Comparison of ENCODE assay signal across 10 cellular contexts in genomic region chr17:77312786-77313599, GRCh38.
A peak's percentile ranks its signal among the peaks of the same experiment; 100 is the strongest.
DNase-seq lines count a peak whose midpoint lies in the region; ATAC-seq lines count a peak whose summit lies in the region.
"Had no signal": no experiment of that assay in that cellular context is flagged by ENCODE, and none has a peak within 500 bp of the region (broad histone marks: within the 10 kb centered on the region; RNA-seq: fewer than 3 reads in every experiment).

No MANE protein-coding gene starts in this region.

- no peak overlapping the region for H3K4me3 ChIP-seq in skeletal muscle satellite cell (ENCODE audit: low read length)

- no peaks in the 10 kb centered on the region for H3K27me3 ChIP-seq in skeletal muscle satellite cell (ENCODE audit: control insufficient read depth, insufficient read depth, low read length)

- DNase-seq in EH (ENCODE audit: low read depth) = peak; percentile 94
- DNase-seq in astrocyte of the hippocampus (ENCODE audit: low read depth, low spot score) = peak; percentile 95
- DNase-seq in iris pigment epithelial cell (ENCODE audit: low read depth) = peak; percentile 69
- no peak for DNase-seq in activated CD8-positive, alpha-beta memory T cell treated with anti-CD3 and anti-CD28 coated beads, Interleukin-2, amount 50 U/mL, for 4 hours
- no peak for DNase-seq in SKM-1 treated with dmso at 0.1 percent for 144 hours (lab: John Stamatoyannopoulos, UW; ENCODE audit: unreplicated experiment)
- DNase-seq: activated naive CD8-positive, alpha-beta T cell treated with anti-CD3 and anti-CD28 coated beads, Interleukin-2, amount 50 U/mL, for 24 hours; PC-3 had no signal

- peaks cover 48% of the 10 kb centered on the region for H3K4me1 ChIP-seq in skeletal muscle satellite cell (ENCODE audit: control insufficient read depth, insufficient read depth, low read length)

- ATAC-seq in GM21390 (IDR thresholded peaks at IDR 0.05; ENCODE audit: unreplicated experiment) (no peak), HG02763 (IDR thresholded peaks at IDR 0.05; ENCODE audit: unreplicated experiment) (no peak)
- ATAC-seq: activated naive CD8-positive, alpha-beta T cell treated with anti-CD3 and anti-CD28 coated beads, Interleukin-2, amount 50 U/mL, for 24 hours; PC-3 had no signal

- peak overlapping the region; percentile 39 for H3K4me2 ChIP-seq in skeletal muscle satellite cell (ENCODE audit: low read length)

- H3K36me3 ChIP-seq in skeletal muscle satellite cell (ENCODE audit: insufficient read depth, low read length) = peaks cover 12% of the 10 kb centered on the region

- no peak overlapping the region for H3K9ac ChIP-seq in skeletal muscle satellite cell (ENCODE audit: low read depth, low read length)

- no peaks in the 10 kb centered on the region for H3K9me3 ChIP-seq in skeletal muscle satellite cell (replicated peaks; ENCODE audit: low read length)

Comparison
In these comparisons a context has a peak if more than half of its experiments do, and no peak if none do; other contexts are left out.
1. DNase-seq: peak in EH (single experiment), astrocyte of the hippocampus (single experiment) and iris pigment epithelial cell (single experiment); none in activated CD8-positive, alpha-beta memory T cell treated with anti-CD3 and anti-CD28 coated beads, Interleukin-2, amount 50 U/mL, for 4 hours (single experiment) and SKM-1 treated with dmso at 0.1 percent for 144 hours (single experiment).